ENCODE assay signal across 1 cellular context in genomic region chr12:76195920-76196319, GRCh38.
TF ChIP-seq lines count a peak whose summit lies in the region.

No MANE protein-coding gene starts in this region.

TF ChIP-seq in K562, 482 proteins besides CTCF, POLR2A, EP300 and RAD21 (continued from another document):
- TF ChIP-seq ZBTB40 (IDR thresholded peaks at IDR 0.05) (no peak), ZBTB40 (CRISPR knock-in tag; IDR thresholded peaks at IDR 0.05) (no peak), ZNF644 (tag; IDR thresholded peaks at IDR 0.05; ENCODE audit: low read depth) (no peak), CBX3 (IDR thresholded peaks at IDR 0.05; ENCODE audit: borderline replicate concordance in 1 of 2, low read length in 2 of 2) (no peak), ETV6 (IDR thresholded peaks at IDR 0.05; ENCODE audit: borderline replicate concordance in 1 of 2, low read depth in 2 of 2, low read length in 1 of 2) (no peak), ETV6 (CRISPR knock-in tag; IDR thresholded peaks at IDR 0.05; ENCODE audit: borderline replicate concordance) (no peak)
